ENCODE assay signal across 13 cellular contexts in genomic region chr17:48795444-48796162, GRCh38. TPM values are rescaled to one million over a fixed set of nuclear protein-coding genes. Genes with fewer than 3 reads are reported as not detected.
A peak's percentile ranks its signal among the peaks of the same experiment; 100 is the strongest.
DNase-seq lines count a peak whose midpoint lies in the region; TF ChIP-seq lines count a peak whose summit lies in the region.
"Had no signal": no experiment of that assay in that cellular context is flagged by ENCODE, and none has a peak within 500 bp of the region (broad histone marks: within the 10 kb centered on the region; RNA-seq: fewer than 3 reads in every experiment).

No MANE protein-coding gene starts in this region.

- H3K4me3 ChIP-seq in AG04449 (ENCODE audit: low read depth, low read length) (no peak overlapping the region), cardiac fibroblast (replicated peaks in 1 of 2; ENCODE audit: low read depth in 2 of 2, low read length in 2 of 2) (no peak overlapping the region), lower leg skin (ENCODE audit: low read depth, poor library complexity, severe bottlenecking) (no peak overlapping the region)
- H3K4me3 ChIP-seq: dorsolateral prefrontal cortex, lower lobe of right lung, spleen had no signal

- TF ChIP-seq POLR2A in lower leg skin (IDR thresholded peaks at IDR 0.05), result no peak

- intact Hi-C loops in lower leg skin (cut with DNase I; ENCODE audit: low total_unique reads), result loop anchor here (5.0 kb wide), 1 partner anchor 82 kb away; no protein-coding TSS in a partner anchor

- TF ChIP-seq CTCF in AG04449 (IDR thresholded peaks at IDR 0.05; ENCODE audit: insufficient read depth, low read length, missing control alignments) (no peak), cardiac fibroblast (IDR thresholded peaks at IDR 0.05; ENCODE audit: low read depth, low read length) (no peak), lower leg skin (IDR thresholded peaks at IDR 0.05) (no peak)

- DNase-seq in AG04449 (ENCODE audit: low read depth, low spot score) (peak; percentile 42), HS-5 (ENCODE audit: low read depth) (peak; percentile 86), cardiac fibroblast (ENCODE audit: low read depth in 2 of 2) (peak; percentile 39 to 63), lower leg skin (ENCODE audit: low spot score in 2 of 2) (peak; percentile 33 to 90), RKO (ENCODE audit: low spot score) (no peak), NCI-H1092 treated with DMSO at 0.1 percent for 48 hours (lab: John Stamatoyannopoulos, UW) (no peak), cerebellar nuclear complex (lab: John Stamatoyannopoulos, UW) (no peak)
- no peak for DNase-seq in stimulated activated CD4-positive, alpha-beta T cell treated with anti-CD3 and anti-CD28 coated beads, Interleukin-4, amount 100 ng/mL, for 1 hour
- DNase-seq: dorsolateral prefrontal cortex; lower lobe of right lung; spleen; stimulated activated naive B cell treated with anti-CD40 and anti-IgM and Interleukin-4, amounts not matched to agents 10 μg/mL and 1 μg/mL and 100 μg/mL, for 72 hours had no signal

- POLR2A ChIA-PET in AG04449 (lab: Yijun Ruan, JAX), result no interaction called here

- WGBS in lower leg skin, 2 donors, result 46 to 55% methylated on average over 10 of the region's 10 CpGs

- CTCF ChIA-PET in AG04449 (lab: Yijun Ruan, JAX), result interaction anchor here (1.0 to 14.9 kb wide), 6 partner anchors 9 to 92 kb away, joined by 3 to 353 read pairs (median 6); partner anchors contain the start of genes HOXB13, PRAC1 and PRAC2

RNA-seq across cellular contexts. Expression of gene TTLL6, which starts 21.4 kb away (rescaled TPM):
- total RNA-seq in lower leg skin, result not detected
- total RNA-seq: activated T-helper 1 cell treated with anti-CD3 and anti-CD28 coated beads, Interleukin-12 subunit alpha, Interleukin-12 subunit beta, Interleukin-2, Interleukin-4 antibody, amounts not matched to agents 30 ng/mL and 10 ng/mL and 1 ng/mL, durations not matched to agents 14 hours and 24 hours and 36 hours; spleen had no signal

RNA-seq across cellular contexts. Expression of gene CALCOCO2, which starts 35.2 kb away (rescaled TPM):
- total RNA-seq in lower leg skin, result 100 to 1,000 TPM in 3 of 4 donors, 10 to 100 TPM in 1; 97.7 to 112 (median 106) TPM

Comparison
In these comparisons a context has a peak if more than half of its experiments do, and no peak if none do; other contexts are left out.
1. DNase-seq: peak in AG04449 (single experiment), HS-5 (single experiment), cardiac fibroblast (2 of 2) and lower leg skin (2 of 2); none in stimulated activated CD4-positive, alpha-beta T cell treated with anti-CD3 and anti-CD28 coated beads, Interleukin-4, amount 100 ng/mL, for 1 hour (single experiment), RKO (single experiment), NCI-H1092 treated with DMSO at 0.1 percent for 48 hours (single experiment) and cerebellar nuclear complex (0 of 2).